ENCODE assay signal across 8 cellular contexts in the genomic region with DNA sequence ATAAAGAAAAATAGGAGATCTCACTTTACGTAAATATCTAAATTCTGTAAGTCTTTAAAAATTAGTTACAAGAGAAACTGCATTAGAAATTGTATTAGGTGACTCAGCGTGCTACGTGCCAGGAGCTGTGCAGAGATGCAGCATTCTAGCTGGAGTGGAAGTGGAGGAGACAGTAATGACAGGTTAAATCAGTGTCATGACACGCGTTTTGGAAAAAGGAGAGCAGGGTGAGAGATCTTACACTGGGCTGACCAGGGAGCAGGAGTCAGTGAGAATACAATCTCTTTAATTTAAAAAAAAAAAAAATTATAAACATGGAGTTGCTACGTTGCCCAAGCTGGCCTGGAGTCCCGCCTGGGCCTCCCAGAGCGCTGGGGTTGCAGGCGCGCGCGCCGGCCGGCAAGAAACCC. TPM values are rescaled to one million over a fixed set of nuclear protein-coding genes. Genes with fewer than 3 reads are reported as not detected.
A peak's percentile ranks its signal among the peaks of the same experiment; 100 is the strongest.
DNase-seq lines count a peak whose midpoint lies in the region; ATAC-seq and TF ChIP-seq lines count a peak whose summit lies in the region.

No MANE protein-coding gene starts in this region.

- no peaks in the 10 kb centered on the region for H3K36me3 ChIP-seq in ovary

- H3K4me1 Mint-ChIP-seq in T-cell, result peaks cover 28 to 35% (median 30%) of the 10 kb centered on the region in 3 donors

- peaks cover 18% of the 10 kb centered on the region for H3K36me3 Mint-ChIP-seq in T-cell

- peak overlapping the region; percentile 94 to 96 (median 95) for H3K4me3 Mint-ChIP-seq in T-cell

- 2 to 5% (median 3%) methylated on average over 14 of the region's 14 CpGs for WGBS in ovary, 3 donors

- no peaks in the 10 kb centered on the region for H3K27me3 ChIP-seq in ovary

- TF ChIP-seq POLR2A in ovary (IDR thresholded peaks at IDR 0.05), result no peak

- no peak for TF ChIP-seq EP300 in ovary (IDR thresholded peaks at IDR 0.05)

- H3K27me3 Mint-ChIP-seq in T-cell, result no peaks in the 10 kb centered on the region

- no peaks in the 10 kb centered on the region for H3K9me3 Mint-ChIP-seq in T-cell

- TF ChIP-seq CTCF in fibroblast of pulmonary artery (IDR thresholded peaks at IDR 0.05; ENCODE audit: low read length, missing control alignments) (no peak), ovary (IDR thresholded peaks at IDR 0.05) (no peak)

- peaks cover 1% of the 10 kb centered on the region for H3K4me1 ChIP-seq in ovary (ENCODE audit: insufficient read depth)

- DNase-seq in NCI-H1105 treated with DMSO at 0.1 percent for 48 hours (lab: John Stamatoyannopoulos, UW) (peak; percentile 26), NCI-H1105 (lab: John Stamatoyannopoulos, UW) (no peak), T-cell (no peak), fibroblast of pulmonary artery (ENCODE audit: low read depth) (peak; percentile 64), ovary (no peak), posterior vena cava (ENCODE audit: low spot score) (no peak)

- H3K4me3 ChIP-seq in fibroblast of pulmonary artery (replicated peaks; ENCODE audit: low read depth, low read length) (peak overlapping the region; percentile 75), ovary (peak overlapping the region; percentile 69)

- ATAC-seq in GM21367 (IDR thresholded peaks at IDR 0.05; ENCODE audit: unreplicated experiment) (peak; percentile 11), HG03571 (IDR thresholded peaks at IDR 0.05; ENCODE audit: unreplicated experiment) (peak; percentile 10), T-cell (replicated peaks in 1 of 4) (no peak)

- no peaks in the 10 kb centered on the region for H3K9me3 ChIP-seq in ovary

- intact Hi-C loops in ovary (cut with DNase I) (loop anchor here in 2 of 4 donors (10.0 kb wide), 2 partner anchors 74 to 84 kb away; no protein-coding TSS in a partner anchor), posterior vena cava (cut with DNase I) (no loop called here)

- POLR2A ChIA-PET in T-cell (lab: Charles Lee), result no interaction called here

- CTCF ChIA-PET in T-cell (lab: Charles Lee), result interaction anchor here in 1 of 2 donors (1.4 kb wide), 1 partner anchor 14 kb away, joined by 6 read pairs; no protein-coding TSS in a partner anchor

- H3K27ac ChIP-seq in ovary, result no peak overlapping the region

- H3K27ac Mint-ChIP-seq in T-cell, result peak overlapping the region; percentile 91 to 92

RNA-seq across cellular contexts. Expression of a gene that starts 0.6 kb away (rescaled TPM):
- total RNA-seq in T-cell, result 10 to 100 TPM; 17.1 to 23.4 (median 20.4) TPM
- total RNA-seq in ovary, result 10 to 100 TPM; 10.2 to 25.6 (median 16.4) TPM
- polyA plus RNA-seq in ovary, result 10 to 100 TPM in 1 of 2 donors, 1 to 10 TPM in 1; 8.5 to 14.4 TPM
- 10 to 100 TPM; 13.6 to 16.6 TPM for total RNA-seq in posterior vena cava

RNA-seq across cellular contexts. Expression of a gene that starts 58.6 kb away (rescaled TPM):
- total RNA-seq in T-cell (10 to 100 TPM in 1 of 5 donors, 1 to 10 TPM in 4; 3.8 to 10.2 (median 7.9) TPM), ovary (10 to 100 TPM; 41.8 to 96.2 (median 87.4) TPM), posterior vena cava (100 to 1,000 TPM; 116 to 119 TPM)
- 10 to 100 TPM; 35.8 to 69.2 TPM for polyA plus RNA-seq in ovary

Comparison
In these comparisons a context has a peak if more than half of its experiments do, and no peak if none do; other contexts are left out.
1. DNase-seq: peak in NCI-H1105 treated with DMSO at 0.1 percent for 48 hours (single experiment) and fibroblast of pulmonary artery (single experiment); none in NCI-H1105 (single experiment), T-cell (0 of 34), ovary (0 of 5) and posterior vena cava (single experiment).
2. ATAC-seq: peak in GM21367 (single experiment) and HG03571 (single experiment); none in T-cell (0 of 4).